24 cellular contexts compared by ENCODE assay signal in genomic region chr3:11807651-11808050, GRCh38. TPM values are rescaled to one million over a fixed set of nuclear protein-coding genes. Genes with fewer than 3 reads are reported as not detected.
DNase-seq lines count a peak whose midpoint lies in the region; TF ChIP-seq lines count a peak whose summit lies in the region.
"Had no signal": no experiment of that assay in that cellular context is flagged by ENCODE, and none has a peak within 500 bp of the region (broad histone marks: within the 10 kb centered on the region; RNA-seq: fewer than 3 reads in every experiment).

No MANE protein-coding gene starts in this region.

- peak overlapping the region; percentile 3 to 64 (median 46) for H3K27ac ChIP-seq in transverse colon
- H3K27ac ChIP-seq: 22Rv1, C4-2B, right lobe of liver had no signal

- no peak overlapping the region for H3K4me3 Mint-ChIP-seq in T-helper 2 cell treated with Interferon-gamma antibody and Interleukin-4, amounts not matched to agents 5 μg/mL and 100 μg/mL, for 36 hours
- H3K4me3 Mint-ChIP-seq: activated naive CD4-positive, alpha-beta T cell treated with anti-CD3 and anti-CD28 coated beads, Interleukin-2, amount 50 U/mL, for 24 hours; natural killer cell had no signal

- no peaks in the 10 kb centered on the region for H3K27me3 Mint-ChIP-seq in T-helper 2 cell treated with Interferon-gamma antibody and Interleukin-4, amounts not matched to agents 5 μg/mL and 100 μg/mL, for 36 hours (ENCODE audit: low read depth)
- H3K27me3 Mint-ChIP-seq: activated naive CD4-positive, alpha-beta T cell treated with anti-CD3 and anti-CD28 coated beads, Interleukin-2, amount 50 U/mL, for 24 hours had no signal

- H3K4me1 ChIP-seq in transverse colon, result peaks cover 0 to 17% (median 2%) of the 10 kb centered on the region in 4 donors
- H3K4me1 ChIP-seq: right lobe of liver had no signal

- in situ Hi-C loops in transverse colon (cut with MboI; ENCODE audit: low pct_ligation_motif_present in 1 of 4, low pct_unique_long_range_greater_than_20kb in 1 of 4, low sequenced_read_pairs in 3 of 4), result loop anchor here (10.0 to 25.0 kb wide), 3 partner anchors 145 to 423 kb away; no protein-coding TSS in a partner anchor

- TF ChIP-seq POLR2A in transverse colon (IDR thresholded peaks at IDR 0.05), result no peak

- peak overlapping the region; percentile 19 for H3K27ac Mint-ChIP-seq in T-helper 2 cell treated with Interferon-gamma antibody and Interleukin-4, amounts not matched to agents 5 μg/mL and 100 μg/mL, for 36 hours
- H3K27ac Mint-ChIP-seq: natural killer cell had no signal

- peaks cover 32% of the 10 kb centered on the region for H3K4me1 Mint-ChIP-seq in T-helper 2 cell treated with Interferon-gamma antibody and Interleukin-4, amounts not matched to agents 5 μg/mL and 100 μg/mL, for 36 hours (ENCODE audit: low read depth)
- H3K4me1 Mint-ChIP-seq: natural killer cell had no signal

- peaks cover 0 to 10% (median 3%) of the 10 kb centered on the region in 4 donors for H3K36me3 ChIP-seq in transverse colon

- DNase-seq in NCI-H2171 treated with DMSO at 0.1 percent for 48 hours (lab: John Stamatoyannopoulos, UW), result peak; percentile 48
- DNase-seq in NCI-H2171 (lab: John Stamatoyannopoulos, UW), result no peak
- no peak for DNase-seq in T-helper 2 cell treated with Interferon-gamma antibody and Interleukin-4, amounts not matched to agents 5 μg/mL and 100 μg/mL, for 36 hours (ENCODE audit: low spot score)
- peak; percentile 45 to 65 for DNase-seq in foreskin fibroblast
- no peak for DNase-seq in transverse colon
- DNase-seq in middle frontal gyrus (ENCODE audit: extremely low spot score, low spot score), result no peak
- DNase-seq in NOMO-1 (lab: John Stamatoyannopoulos, UW; ENCODE audit: unreplicated experiment in 2 of 2), result no peak
- DNase-seq in retina, result no peak
- DNase-seq: activated T-cell treated with anti-CD3 and anti-CD28 coated beads, Interleukin-2, amount 50 U/mL, for 48 hours; cerebellar nuclear complex; effector CD4-positive, alpha-beta T cell; erythroblast; natural killer cell; NCI-H1048; NCI-H345; NCI-H82; PC-3; SHP77 treated with DMSO at 0.1 percent for 48 hours; stimulated activated CD8-positive, alpha-beta memory T cell treated with anti-CD3 and anti-CD28 coated beads, Interleukin-4, amount 100 ng/mL, for 48 hours; substantia nigra had no signal

- no peak for TF ChIP-seq EP300 in transverse colon (IDR thresholded peaks at IDR 0.05; ENCODE audit: low read depth)

- H3K4me3 ChIP-seq in foreskin fibroblast (ENCODE audit: low read depth in 1 of 2, low read length in 2 of 2) (peak overlapping the region in 1 of 2 donors; percentile 33), transverse colon (no peak overlapping the region)
- H3K4me3 ChIP-seq: right lobe of liver had no signal

- H3K36me3 Mint-ChIP-seq in T-helper 2 cell treated with Interferon-gamma antibody and Interleukin-4, amounts not matched to agents 5 μg/mL and 100 μg/mL, for 36 hours (ENCODE audit: low read depth), result peaks cover 57% of the 10 kb centered on the region

- TF ChIP-seq CTCF in foreskin fibroblast (IDR thresholded peaks at IDR 0.05; ENCODE audit: low read depth, low read length), result no peak
- TF ChIP-seq CTCF in transverse colon (IDR thresholded peaks at IDR 0.05), result no peak

- 72 to 90% methylated on average over 2 to 6 of the region's 6 CpGs for WGBS in transverse colon (ENCODE audit: low coverage in 1 of 2), 2 donors

- H3K9me3 Mint-ChIP-seq in T-helper 2 cell treated with Interferon-gamma antibody and Interleukin-4, amounts not matched to agents 5 μg/mL and 100 μg/mL, for 36 hours, result no peaks in the 10 kb centered on the region
- H3K9me3 Mint-ChIP-seq: activated naive CD4-positive, alpha-beta T cell treated with anti-CD3 and anti-CD28 coated beads, Interleukin-2, amount 50 U/mL, for 24 hours; natural killer cell had no signal

- no peaks in the 10 kb centered on the region for H3K9me3 ChIP-seq in transverse colon
- H3K9me3 ChIP-seq: right lobe of liver had no signal

- no peaks in the 10 kb centered on the region for H3K27me3 ChIP-seq in transverse colon
- H3K27me3 ChIP-seq: right lobe of liver had no signal

- intact Hi-C loops in transverse colon (cut with DNase I; ENCODE audit: low total_unique reads), result loop anchor here (10.0 kb wide), 1 partner anchor 153 kb away; no protein-coding TSS in a partner anchor

RNA-seq across cellular contexts. Expression of gene TAMM41, which starts 39.0 kb away (rescaled TPM):
- 10 to 100 TPM in 3 of 4 donors, 1 to 10 TPM in 1; 4.9 to 29.9 (median 19.1) TPM for total RNA-seq in transverse colon

Comparison
In these comparisons a context has a peak if more than half of its experiments do, and no peak if none do; other contexts are left out.
1. DNase-seq: peak in NCI-H2171 treated with DMSO at 0.1 percent for 48 hours (single experiment) and foreskin fibroblast (2 of 2); none in NCI-H2171 (single experiment), T-helper 2 cell treated with Interferon-gamma antibody and Interleukin-4, amounts not matched to agents 5 μg/mL and 100 μg/mL, for 36 hours (single experiment), transverse colon (single experiment), middle frontal gyrus (single experiment), NOMO-1 (0 of 2) and retina (single experiment).